ENCODE assay signal across 8 cellular contexts in genomic region chr19:42092350-42092749, GRCh38. TPM values are rescaled to one million over a fixed set of nuclear protein-coding genes. Genes with fewer than 3 reads are reported as not detected.
DNase-seq lines count a peak whose midpoint lies in the region; ATAC-seq, FAIRE-seq and TF ChIP-seq lines count a peak whose summit lies in the region.

No MANE protein-coding gene starts in this region.

- no peak overlapping the region for H3K27ac ChIP-seq in hepatocyte

- H3K27ac Mint-ChIP-seq in activated T-cell treated with anti-CD3 and anti-CD28 coated beads, Interleukin-2, amount 50 U/mL, for 72 hours, result no peak overlapping the region

- H3K4me3 ChIP-seq in hepatocyte, result no peak overlapping the region

- ATAC-seq in activated T-cell treated with anti-CD3 and anti-CD28 coated beads, Interleukin-2, amount 50 U/mL, for 72 hours (replicated peaks in 1 of 2), result peak; percentile 71
- ATAC-seq in HG03354 (IDR thresholded peaks at IDR 0.05; ENCODE audit: poor library complexity, severe bottlenecking, unreplicated experiment) (no peak), HG02798 (IDR thresholded peaks at IDR 0.05; ENCODE audit: poor library complexity, unreplicated experiment) (no peak)

- peak; percentile 68 for FAIRE-seq in GM12891 (lab: Jason Lieb, UNC)

- H3K4me1 Mint-ChIP-seq in activated T-cell treated with anti-CD3 and anti-CD28 coated beads, Interleukin-2, amount 50 U/mL, for 72 hours (ENCODE audit: low read depth), result peaks cover 33% of the 10 kb centered on the region

- DNase-seq in A172 (ENCODE audit: low spot score) (peak; percentile 49), GM12891 (ENCODE audit: insufficient read length, low spot score) (no peak), NCI-H524 (lab: John Stamatoyannopoulos, UW) (peak; percentile 55 to 77), hepatocyte (ENCODE audit: low spot score) (no peak), putamen (ENCODE audit: low spot score) (no peak)
- peak; percentile 52 to 59 for DNase-seq in activated T-cell treated with anti-CD3 and anti-CD28 coated beads, Interleukin-2, amount 50 U/mL, for 72 hours

- H3K9me3 ChIP-seq in hepatocyte (ENCODE audit: low read depth), result no peaks in the 10 kb centered on the region

- no peaks in the 10 kb centered on the region for H3K9me3 Mint-ChIP-seq in activated T-cell treated with anti-CD3 and anti-CD28 coated beads, Interleukin-2, amount 50 U/mL, for 72 hours

- H3K4me2 ChIP-seq in hepatocyte, result no peak overlapping the region

- H3K36me3 ChIP-seq in hepatocyte (replicated peaks; ENCODE audit: insufficient read depth, low read depth), result no peaks in the 10 kb centered on the region

- peak; percentile 9 for TF ChIP-seq CTCF in hepatocyte (IDR thresholded peaks at IDR 0.05; ENCODE audit: poor library complexity)

- H3K4me3 Mint-ChIP-seq in activated T-cell treated with anti-CD3 and anti-CD28 coated beads, Interleukin-2, amount 50 U/mL, for 72 hours, result no peak overlapping the region

- H3K9me2 ChIP-seq in hepatocyte (replicated peaks; ENCODE audit: insufficient read depth), result no peaks in the 10 kb centered on the region

- no peak overlapping the region for H2AFZ ChIP-seq in hepatocyte

- H3K27me3 ChIP-seq in hepatocyte, result peaks cover 7% of the 10 kb centered on the region

- no peaks in the 10 kb centered on the region for H4K20me1 ChIP-seq in hepatocyte (ENCODE audit: insufficient read depth, poor library complexity, severe bottlenecking)

- no peaks in the 10 kb centered on the region for H3K79me2 ChIP-seq in hepatocyte

- no peak for TF ChIP-seq POLR2A in GM12891 (IDR thresholded peaks at IDR 0.05; ENCODE audit: low read depth, low read length)

- no peaks in the 10 kb centered on the region for H3K27me3 Mint-ChIP-seq in activated T-cell treated with anti-CD3 and anti-CD28 coated beads, Interleukin-2, amount 50 U/mL, for 72 hours (ENCODE audit: low read depth)

- WGBS in hepatocyte (ENCODE audit: low lambda C conversion rate, missing lambda C conversion rate), result 59% methylated on average over 5 of the region's 5 CpGs

- H3K36me3 Mint-ChIP-seq in activated T-cell treated with anti-CD3 and anti-CD28 coated beads, Interleukin-2, amount 50 U/mL, for 72 hours (ENCODE audit: insufficient read depth in 2 of 2), result peaks cover 3 to 20% of the 10 kb centered on the region in 2 donors

- no peaks in the 10 kb centered on the region for H3K4me1 ChIP-seq in hepatocyte (ENCODE audit: insufficient read depth)

TF ChIP-seq in GM12891, 5 proteins besides CTCF, POLR2A, EP300 and RAD21:
- no peak for TF ChIP-seq PAX5 (IDR thresholded peaks at IDR 0.05; ENCODE audit: insufficient read depth, low read length, severe bottlenecking)
- no peak for TF ChIP-seq POLR2AphosphoS5 (IDR thresholded peaks at IDR 0.05; ENCODE audit: low read depth, low read length)
- no peak for TF ChIP-seq SPI1 (IDR thresholded peaks at IDR 0.05; ENCODE audit: low read depth, low read length)
- TF ChIP-seq TAF1 (IDR thresholded peaks at IDR 0.05; ENCODE audit: low read depth, low read length), result no peak
- no peak for TF ChIP-seq POU2F2 (IDR thresholded peaks at IDR 0.05; ENCODE audit: low read depth, low read length)
TF ChIP-seq in GM12891: peak in this region for 0.

RNA-seq across cellular contexts. Expression of gene ZNF574, which starts 16.4 kb away (rescaled TPM):
- total RNA-seq in A172 (2014; rRNA removed; shearing (Covaris generic)), result 24.4 and 26.8 TPM in 2 replicates
- polyA plus RNA-seq in GM12891 (2012; ENCODE audit: low read depth, missing spikeins), result 6.1 TPM
- total RNA-seq in activated T-cell treated with anti-CD3 and anti-CD28 coated beads, Interleukin-2, amount 50 U/mL, for 72 hours, result 10 to 100 TPM; 11.5 to 12.2 TPM
- 10.7 and 11.8 TPM in 2 replicates for total RNA-seq in hepatocyte
- 13.3 and 13.6 TPM in 2 replicates for polyA plus RNA-seq in hepatocyte

RNA-seq across cellular contexts. Expression of gene GRIK5, which starts 22.3 kb away (rescaled TPM):
- 0.76 and 1.9 TPM in 2 replicates for total RNA-seq in A172 (2014; rRNA removed; shearing (Covaris generic))
- 0.15 TPM for polyA plus RNA-seq in GM12891 (2012; ENCODE audit: low read depth, missing spikeins)
- total RNA-seq in activated T-cell treated with anti-CD3 and anti-CD28 coated beads, Interleukin-2, amount 50 U/mL, for 72 hours, result 1 to 10 TPM; 1.1 to 3.8 TPM
- total RNA-seq in hepatocyte, result 0.60 and 0.92 TPM in 2 replicates
- polyA plus RNA-seq in hepatocyte, result 0.34 and 0.50 TPM in 2 replicates

RNA-seq across cellular contexts. Expression of gene POU2F2, which starts 39.9 kb away (rescaled TPM):
- 0.05 TPM in 1 of 2 replicates, not detected in the other for total RNA-seq in A172 (2014; rRNA removed; shearing (Covaris generic))
- polyA plus RNA-seq in GM12891 (2012; ENCODE audit: low read depth, missing spikeins), result 33.8 TPM
- 10 to 100 TPM; 45.0 to 56.0 TPM for total RNA-seq in activated T-cell treated with anti-CD3 and anti-CD28 coated beads, Interleukin-2, amount 50 U/mL, for 72 hours
- 0.16 TPM in 1 of 2 replicates, not detected in the other for total RNA-seq in hepatocyte
- 0.15 and 0.52 TPM in 2 replicates for polyA plus RNA-seq in hepatocyte

Comparison
In these comparisons a context has a peak if more than half of its experiments do, and no peak if none do; other contexts are left out.
1. DNase-seq: peak in A172 (single experiment), NCI-H524 (2 of 2) and activated T-cell treated with anti-CD3 and anti-CD28 coated beads, Interleukin-2, amount 50 U/mL, for 72 hours (2 of 2); none in GM12891 (single experiment), hepatocyte (single experiment) and putamen (single experiment).
2. ATAC-seq: peak in activated T-cell treated with anti-CD3 and anti-CD28 coated beads, Interleukin-2, amount 50 U/mL, for 72 hours (2 of 2); none in HG03354 (single experiment) and HG02798 (single experiment).
3. RNA of gene POU2F2, which starts 39.9 kb away (total RNA-seq): 45.0 to 56.0 TPM in activated T-cell treated with anti-CD3 and anti-CD28 coated beads, Interleukin-2, amount 50 U/mL, for 72 hours; 0.05 TPM in A172 and 0.16 TPM in hepatocyte; every median in the first group is over 10 times any median in the second.